Comparison of ENCODE assay signal across 8 cellular contexts in the genomic region with DNA sequence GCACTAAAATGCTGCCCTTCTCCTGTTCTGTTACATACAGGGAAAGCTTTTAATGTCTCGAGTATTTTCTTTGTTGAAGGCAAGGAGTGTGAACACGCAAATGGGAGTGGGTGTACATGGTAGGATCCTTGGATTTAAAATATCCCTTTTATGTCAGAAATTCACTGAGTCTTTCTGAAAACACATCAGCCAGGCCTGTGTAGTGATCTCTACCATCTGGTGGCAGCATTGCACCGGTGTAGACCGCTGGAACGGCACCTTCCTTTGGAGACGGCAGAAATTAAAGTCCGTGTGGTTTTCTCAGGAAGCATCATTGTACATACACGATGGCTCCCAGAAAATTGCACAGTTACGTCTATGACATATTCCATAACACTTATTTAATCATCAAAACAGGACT.
DNase-seq lines count a peak whose midpoint lies in the region; ATAC-seq, FAIRE-seq and TF ChIP-seq lines count a peak whose summit lies in the region.

No MANE protein-coding gene starts in this region.

- FAIRE-seq in GM12891 (lab: Jason Lieb, UNC): no peak

- H3K27ac ChIP-seq in breast epithelium (no peak overlapping the region), prostate gland (no peak overlapping the region)

- TF ChIP-seq POLR2A in breast epithelium (IDR thresholded peaks at IDR 0.05) (no peak), prostate gland (IDR thresholded peaks at IDR 0.05) (no peak), GM12891 (IDR thresholded peaks at IDR 0.05; ENCODE audit: low read depth, low read length) (no peak)

- POLR2A ChIA-PET in MCF 10A (lab: Yijun Ruan, JAX): no interaction called here

- 9% methylated on average over 9 of the region's 9 CpGs for WGBS in prostate gland

- TF ChIP-seq CTCF in MCF 10A (IDR thresholded peaks at IDR 0.05; ENCODE audit: unreplicated experiment) (peak; percentile 40), breast epithelium (IDR thresholded peaks at IDR 0.05) (no peak), brain (conservative IDR thresholded peaks at IDR 0.05) (peak; percentile 66 to 90), prostate gland (IDR thresholded peaks at IDR 0.05) (peak in 3 of 4 experiments; percentile 16 to 45 (median 40))

- H3K36me3 Mint-ChIP-seq in MCF 10A (ENCODE audit: insufficient read depth, unreplicated experiment): no peaks in the 10 kb centered on the region
- no peaks in the 10 kb centered on the region for H3K36me3 Mint-ChIP-seq in brain

- H3K27me3 Mint-ChIP-seq in MCF 10A (ENCODE audit: insufficient read depth, unreplicated experiment) (peaks cover 59% of the 10 kb centered on the region), brain (peaks cover 6% of the 10 kb centered on the region)

- H3K36me3 ChIP-seq in breast epithelium (no peaks in the 10 kb centered on the region), prostate gland (no peaks in the 10 kb centered on the region)

- H3K27ac Mint-ChIP-seq in MCF 10A (ENCODE audit: low read depth, unreplicated experiment) (no peak overlapping the region), brain (peak overlapping the region in 1 of 5 experiments; percentile 18)

- peaks cover 0 to 15% of the 10 kb centered on the region in 2 donors for H3K27me3 ChIP-seq in breast epithelium
- peaks cover 3% of the 10 kb centered on the region for H3K27me3 ChIP-seq in prostate gland (replicated peaks; ENCODE audit: insufficient read depth)

- DNase-seq in MCF 10A (ENCODE audit: unreplicated experiment): peak; percentile 28
- DNase-seq in breast epithelium (ENCODE audit: low spot score in 2 of 2): no peak
- peak; percentile 74 for DNase-seq in NCI-H2107 (lab: John Stamatoyannopoulos, UW)
- DNase-seq in prostate gland (ENCODE audit: low spot score): peak; percentile 10
- no peak for DNase-seq in GM19240 (ENCODE audit: insufficient read length, low spot score)
- no peak for DNase-seq in GM12891 (ENCODE audit: insufficient read length, low spot score)

- H3K4me3 ChIP-seq in breast epithelium (no peak overlapping the region), prostate gland (no peak overlapping the region)

- H3K4me3 Mint-ChIP-seq in MCF 10A (ENCODE audit: unreplicated experiment) (no peak overlapping the region), brain (no peak overlapping the region)

- no peaks in the 10 kb centered on the region for H3K9me3 ChIP-seq in breast epithelium
- H3K9me3 ChIP-seq in prostate gland: no peaks in the 10 kb centered on the region

- no peaks in the 10 kb centered on the region for H3K4me1 Mint-ChIP-seq in MCF 10A (ENCODE audit: insufficient read depth, unreplicated experiment)
- H3K4me1 Mint-ChIP-seq in brain: peaks cover 36% of the 10 kb centered on the region

- intact Hi-C loops in MCF 10A (cut with micrococcal nuclease): loop anchor here (1.0 to 5.0 kb wide), 2 partner anchors 1112 to 1879 kb away; no protein-coding TSS in a partner anchor
- intact Hi-C loops in breast epithelium (cut with DNase I; ENCODE audit: low total_unique reads): no loop called here
- intact Hi-C loops in prostate gland (cut with DNase I): loop anchor here (10.0 kb wide), 1 partner anchor 179 kb away; no protein-coding TSS in a partner anchor

- no peaks in the 10 kb centered on the region for H3K9me3 Mint-ChIP-seq in MCF 10A (ENCODE audit: unreplicated experiment)
- peaks cover 0 to 14% (median 0%) of the 10 kb centered on the region in 5 experiments for H3K9me3 Mint-ChIP-seq in brain

- CTCF ChIA-PET in MCF 10A (lab: Yijun Ruan, JAX): interaction anchor here (0.6 to 0.8 kb wide), 7 partner anchors 16 to 1596 kb away, joined by 3 to 5 read pairs (median 3); no protein-coding TSS in a partner anchor

- no peaks in the 10 kb centered on the region for H3K4me1 ChIP-seq in breast epithelium
- no peaks in the 10 kb centered on the region for H3K4me1 ChIP-seq in prostate gland (replicated peaks)

- ATAC-seq in HG03571 (IDR thresholded peaks at IDR 0.05; ENCODE audit: unreplicated experiment): no peak

- BruUV-seq in MCF 10A (replicated peaks; lab: Mats Ljungman, UMichigan): no TSS peak

TF ChIP-seq in GM12891, 5 proteins besides CTCF, POLR2A, EP300 and RAD21:
- TF ChIP-seq SPI1 (IDR thresholded peaks at IDR 0.05; ENCODE audit: low read depth, low read length) (no peak), PAX5 (IDR thresholded peaks at IDR 0.05; ENCODE audit: insufficient read depth, low read length, severe bottlenecking) (no peak), TAF1 (IDR thresholded peaks at IDR 0.05; ENCODE audit: low read depth, low read length) (no peak), POU2F2 (IDR thresholded peaks at IDR 0.05; ENCODE audit: low read depth, low read length) (no peak), POLR2AphosphoS5 (IDR thresholded peaks at IDR 0.05; ENCODE audit: low read depth, low read length) (no peak)

Comparison
In these comparisons a context has a peak if more than half of its experiments do, and no peak if none do; other contexts are left out.
1. DNase-seq: peak in MCF 10A (single experiment), NCI-H2107 (single experiment) and prostate gland (single experiment); none in breast epithelium (0 of 2), GM19240 (single experiment) and GM12891 (single experiment).
2. CTCF ChIP-seq: peak in MCF 10A (single experiment), brain (2 of 2) and prostate gland (3 of 4); none in breast epithelium (0 of 3).